Comparison of ENCODE assay signal across 29 cellular contexts in the genomic region with DNA sequence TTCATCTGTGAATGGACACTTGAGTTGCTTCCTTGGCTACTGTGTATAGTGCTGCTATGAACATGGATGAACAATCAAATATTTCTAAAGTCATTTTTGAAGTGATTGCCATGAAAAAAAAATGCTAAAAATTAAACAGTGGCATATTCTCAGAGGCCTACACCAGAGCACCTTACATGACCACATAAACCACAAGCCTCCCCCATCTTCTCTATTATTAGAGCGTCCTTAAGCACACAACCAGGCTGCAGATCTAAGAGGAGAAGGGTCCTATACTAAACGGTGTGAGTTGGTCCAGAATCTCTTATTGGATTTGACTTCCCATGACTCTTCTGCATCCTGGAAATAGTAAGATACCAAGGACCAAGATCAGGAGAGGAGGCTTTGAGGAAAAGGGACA. TPM values are rescaled to one million over a fixed set of nuclear protein-coding genes. Genes with fewer than 3 reads are reported as not detected.
DNase-seq lines count a peak whose midpoint lies in the region; ATAC-seq and TF ChIP-seq lines count a peak whose summit lies in the region.
"Had no signal": no experiment of that assay in that cellular context is flagged by ENCODE, and none has a peak within 500 bp of the region (broad histone marks: within the 10 kb centered on the region; RNA-seq: fewer than 3 reads in every experiment).

No MANE protein-coding gene starts in this region.

- no peak overlapping the region for H3K27ac ChIP-seq in CD4-positive, alpha-beta T cell (ENCODE audit: low read depth, low read length)
- H3K27ac ChIP-seq: PC-9, tibial nerve had no signal

- H3K4me2 ChIP-seq in Loucy (ENCODE audit: low read depth, low read length, poor library complexity, severe bottlenecking): peak overlapping the region; percentile 25
- H3K4me2 ChIP-seq: PC-9, SK-N-SH had no signal

- in situ Hi-C loops in GM13976 (cut with MboI; ENCODE audit: low sequenced_read_pairs, unreplicated experiment): no loop called here

- no peaks in the 10 kb centered on the region for H3K9me2 ChIP-seq in Loucy (replicated peaks; ENCODE audit: low read depth, low read length)
- H3K9me2 ChIP-seq: SK-N-SH had no signal

- DNase-seq in GM13976 (ENCODE audit: low spot score): peak; percentile 39
- no peak for DNase-seq in NCI-H1105 treated with DMSO at 0.1 percent for 48 hours (lab: John Stamatoyannopoulos, UW)
- no peak for DNase-seq in CD4-positive, alpha-beta T cell
- no peak for DNase-seq in 8988T
- DNase-seq in BE2C: no peak
- DNase-seq: activated CD4-positive, alpha-beta T cell treated with anti-CD3 and anti-CD28 coated beads, Interleukin-2, amount 50 U/mL, for 4 hours; activated naive CD4-positive, alpha-beta T cell treated with Interleukin-2 at 50 U/mL for 16 hours; cortex of kidney; effector memory CD4-positive, alpha-beta T cell; immature natural killer cell; NCI-H1436 treated with DMSO at 0.1 percent for 48 hours; NCI-H2107; NCI-H345; PC-9; SK-N-SH; stimulated activated CD4-positive, alpha-beta T cell treated with anti-CD3 and anti-CD28 coated beads, Interleukin-4, amount 100 ng/mL, for 24 hours had no signal

- H3K4me3 Mint-ChIP-seq in CD4-positive, alpha-beta T cell: no peak overlapping the region
- H3K4me3 Mint-ChIP-seq: immature natural killer cell; nephron; T-helper 1 cell treated with Interleukin-12 subunit alpha and Interleukin-12 subunit beta and Interleukin-4 antibody, amounts not matched to agents 30 μg/mL and 1 μg/mL, for 36 hours had no signal

- no peaks in the 10 kb centered on the region for H3F3A ChIP-seq in Loucy (ENCODE audit: low read depth)

- H3K4me1 ChIP-seq in Loucy (ENCODE audit: insufficient read depth, low read length, poor library complexity, severe bottlenecking) (peaks cover 17% of the 10 kb centered on the region), BE2C (peaks cover 12% of the 10 kb centered on the region)
- H3K4me1 ChIP-seq: tibial nerve had no signal

- no peaks in the 10 kb centered on the region for H4K20me1 ChIP-seq in Loucy (ENCODE audit: insufficient read depth, low read length, poor library complexity, severe bottlenecking)

- H3K36me3 ChIP-seq in Loucy (ENCODE audit: insufficient read depth, low read length) (no peaks in the 10 kb centered on the region), BE2C (no peaks in the 10 kb centered on the region; the same call in 1 of the 2 replicates)
- H3K36me3 ChIP-seq: tibial nerve had no signal

- H3K9ac ChIP-seq in Loucy (ENCODE audit: low read depth, low read length, poor library complexity, severe bottlenecking): no peak overlapping the region
- H3K9ac ChIP-seq: SK-N-SH had no signal

- H3K36me3 Mint-ChIP-seq in CD4-positive, alpha-beta T cell (ENCODE audit: low read depth): no peaks in the 10 kb centered on the region
- H3K36me3 Mint-ChIP-seq: immature natural killer cell had no signal

- H3K27ac Mint-ChIP-seq in CD4-positive, alpha-beta T cell: no peak overlapping the region
- H3K27ac Mint-ChIP-seq: immature natural killer cell; nephron; T-helper 1 cell treated with Interleukin-12 subunit alpha and Interleukin-12 subunit beta and Interleukin-4 antibody, amounts not matched to agents 30 μg/mL and 1 μg/mL, for 36 hours had no signal

- H3K4me3 ChIP-seq in Loucy (ENCODE audit: low read length, poor library complexity, severe bottlenecking) (no peak overlapping the region), BE2C (ENCODE audit: low read depth, low read length) (no peak overlapping the region)
- H3K4me3 ChIP-seq: PC-9, tibial nerve had no signal

- peaks cover 4% of the 10 kb centered on the region for H3K27me3 Mint-ChIP-seq in CD4-positive, alpha-beta T cell

- intact Hi-C loops in CD4-positive, alpha-beta T cell (cut with DNase I, micrococcal nuclease): no loop called here

- no peak overlapping the region for H2AFZ ChIP-seq in Loucy (ENCODE audit: low read length)
- H2AFZ ChIP-seq: PC-9 had no signal

- no peaks in the 10 kb centered on the region for H3K79me2 ChIP-seq in Loucy (ENCODE audit: insufficient read depth, low read length)

- no peaks in the 10 kb centered on the region for H3K9me3 Mint-ChIP-seq in CD4-positive, alpha-beta T cell
- H3K9me3 Mint-ChIP-seq: immature natural killer cell; nephron; T-helper 1 cell treated with Interleukin-12 subunit alpha and Interleukin-12 subunit beta and Interleukin-4 antibody, amounts not matched to agents 30 μg/mL and 1 μg/mL, for 36 hours had no signal

- CTCF ChIA-PET in CD4-positive, alpha-beta T cell (lab: Charles Lee): no interaction called here

- peak; percentile 44 for ATAC-seq in HG02759 (IDR thresholded peaks at IDR 0.05; ENCODE audit: unreplicated experiment)
- no peak for ATAC-seq in CD4-positive, alpha-beta T cell (ENCODE audit: poor library complexity)
- ATAC-seq: activated CD4-positive, CD25-positive, alpha-beta regulatory T cell treated with anti-CD3 and anti-CD28 coated beads, Interleukin-2, amount 50 U/mL, for 24 hours; Right ventricle myocardium inferior had no signal

- H3K27me3 ChIP-seq in Loucy (ENCODE audit: insufficient read depth, low read length, poor library complexity, severe bottlenecking) (no peaks in the 10 kb centered on the region), BE2C (no peaks in the 10 kb centered on the region)
- H3K27me3 ChIP-seq in CD4-positive, alpha-beta T cell (ENCODE audit: control insufficient read depth, insufficient read depth, low read length): no peaks in the 10 kb centered on the region
- H3K27me3 ChIP-seq: tibial nerve had no signal

- no peaks in the 10 kb centered on the region for H3K9me3 ChIP-seq in Loucy (ENCODE audit: insufficient read depth, low read depth, low read length)
- H3K9me3 ChIP-seq in CD4-positive, alpha-beta T cell (ENCODE audit: control insufficient read depth, low read length): no peaks in the 10 kb centered on the region
- no peaks in the 10 kb centered on the region for H3K9me3 ChIP-seq in BE2C
- H3K9me3 ChIP-seq: SK-N-SH, tibial nerve had no signal

- TF ChIP-seq CTCF in GM13976 (IDR thresholded peaks at IDR 0.05; ENCODE audit: borderline replicate concordance, control extremely low read depth, extremely low read depth, insufficient read depth, missing control alignments): no peak
- no peak for TF ChIP-seq CTCF in Loucy (conservative IDR thresholded peaks at IDR 0.05; ENCODE audit: low read length)
- no peak for TF ChIP-seq CTCF in CD4-positive, alpha-beta T cell (IDR thresholded peaks at IDR 0.05)
- no peak for TF ChIP-seq CTCF in BE2C (IDR thresholded peaks at IDR 0.05; ENCODE audit: low read depth, low read length)

- POLR2A ChIA-PET in CD4-positive, alpha-beta T cell (lab: Charles Lee): no interaction called here

- H3K4me1 Mint-ChIP-seq in CD4-positive, alpha-beta T cell (ENCODE audit: low read depth): no peaks in the 10 kb centered on the region
- H3K4me1 Mint-ChIP-seq: immature natural killer cell, nephron had no signal

RNA-seq across cellular contexts. Expression of a gene that starts 34.3 kb away (rescaled TPM):
- total RNA-seq in CD4-positive, alpha-beta T cell: not detected
- 2.2 TPM for polyA plus RNA-seq in BE2C (2012; ENCODE audit: insufficient read depth, insufficient read length, low read depth)
- total RNA-seq: cardiac septum, epithelial cell of proximal tubule, H4, HT-29, MCF 10A, mucosa of gallbladder, PC-9, Right ventricle myocardium inferior had no signal
- polyA plus RNA-seq: immature natural killer cell had no signal
